8 cellular contexts compared by ENCODE assay signal in the genomic region with DNA sequence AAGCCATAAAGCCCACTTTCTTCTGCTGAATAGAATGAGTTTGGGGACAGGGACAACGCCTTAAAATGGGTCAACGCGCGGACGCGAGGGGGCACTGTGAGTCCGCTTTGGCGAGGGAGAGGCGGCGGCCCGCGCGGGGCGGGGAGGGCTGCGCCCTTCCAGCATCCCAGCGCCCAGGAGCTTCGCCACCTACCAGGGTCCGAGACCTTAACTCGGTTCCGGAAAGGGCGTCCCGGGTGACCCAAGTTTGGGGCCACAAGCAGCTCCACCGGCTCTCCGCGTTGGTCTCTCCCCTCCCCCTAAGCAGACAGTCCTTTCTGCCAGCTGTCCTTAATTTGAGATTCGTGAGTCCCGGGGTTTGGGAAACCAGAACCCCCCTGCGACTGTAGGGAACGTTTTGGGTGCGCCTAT. TPM values are rescaled to one million over a fixed set of nuclear protein-coding genes. Genes with fewer than 3 reads are reported as not detected.
A peak's percentile ranks its signal among the peaks of the same experiment; 100 is the strongest.
DNase-seq lines count a peak whose midpoint lies in the region; ATAC-seq and TF ChIP-seq lines count a peak whose summit lies in the region.

No MANE protein-coding gene starts in this region.

- TF ChIP-seq CTCF in GM10266 (IDR thresholded peaks at IDR 0.05; ENCODE audit: control insufficient read depth, insufficient read depth, low read depth, missing control alignments) (peak; percentile 82), uterus (IDR thresholded peaks at IDR 0.05) (peak; percentile 73 to 86 (median 80))

- H3K27me3 ChIP-seq in neuronal stem cell (ENCODE audit: control insufficient read depth in 3 of 3, insufficient read depth in 3 of 3, low read depth in 1 of 3, low read length in 3 of 3): peaks cover 17 to 90% (median 55%) of the 10 kb centered on the region in 3 experiments
- H3K27me3 ChIP-seq in uterus: no peaks in the 10 kb centered on the region

- H3K23ac ChIP-seq in neuronal stem cell (ENCODE audit: low read depth, low read length, poor library complexity): no peak overlapping the region

- H3K9ac ChIP-seq in neuronal stem cell (ENCODE audit: low read depth, low read length, poor library complexity): no peak overlapping the region

- H3K27ac ChIP-seq in neuronal stem cell (replicated peaks; ENCODE audit: low read length) (no peak overlapping the region), uterus (no peak overlapping the region)

- no peak overlapping the region for H2AK5ac ChIP-seq in neuronal stem cell (ENCODE audit: low read depth, low read length)

- H4K91ac ChIP-seq in neuronal stem cell (ENCODE audit: low read depth, low read length, poor library complexity): no peak overlapping the region

- no peak overlapping the region for H2BK15ac ChIP-seq in neuronal stem cell (ENCODE audit: low read length)

- H2BK120ac ChIP-seq in neuronal stem cell (ENCODE audit: low read depth, low read length): no peak overlapping the region

- ATAC-seq in HG02623 (IDR thresholded peaks at IDR 0.05; ENCODE audit: unreplicated experiment): peak; percentile 32

- intact Hi-C loops in uterus (cut with DNase I; ENCODE audit: low total_unique reads): loop anchor here (10.0 kb wide), 1 partner anchor 658 kb away; no protein-coding TSS in a partner anchor

- H3K36me3 ChIP-seq in neuronal stem cell (replicated peaks in 1 of 2; ENCODE audit: control insufficient read depth in 2 of 2, insufficient read depth in 2 of 2, low read length in 2 of 2) (no peaks in the 10 kb centered on the region), uterus (no peaks in the 10 kb centered on the region)

- no peak overlapping the region for H2BK12ac ChIP-seq in neuronal stem cell (ENCODE audit: low read length)

- no peaks in the 10 kb centered on the region for H3K9me3 ChIP-seq in neuronal stem cell (replicated peaks in 1 of 2; ENCODE audit: control insufficient read depth in 2 of 2, insufficient read depth in 1 of 2, low read depth in 1 of 2, low read length in 2 of 2)
- no peaks in the 10 kb centered on the region for H3K9me3 ChIP-seq in uterus

- H3K4me3 ChIP-seq in neuronal stem cell (ENCODE audit: low read length in 2 of 2) (peak overlapping the region; percentile 5 to 75), uterus (peak overlapping the region; percentile 54 to 76)

- no peak overlapping the region for H3K18ac ChIP-seq in neuronal stem cell (ENCODE audit: low read length)

- peaks cover 7 to 12% of the 10 kb centered on the region in 2 donors for H3K4me1 ChIP-seq in neuronal stem cell (ENCODE audit: control insufficient read depth in 2 of 2, insufficient read depth in 1 of 2, low read depth in 1 of 2, low read length in 2 of 2)
- H3K4me1 ChIP-seq in uterus: peaks cover 0 to 4% of the 10 kb centered on the region in 2 donors

- peak overlapping the region; percentile 87 for H3K4me2 ChIP-seq in neuronal stem cell (ENCODE audit: insufficient read depth, low read length, poor library complexity, severe bottlenecking)

- no peak overlapping the region for H3K4ac ChIP-seq in neuronal stem cell (ENCODE audit: low read length)

- peak overlapping the region; percentile 93 for H2AFZ ChIP-seq in neuronal stem cell (ENCODE audit: low read length)

- H3K79me1 ChIP-seq in neuronal stem cell (ENCODE audit: low read depth, low read length): no peaks in the 10 kb centered on the region

- H2BK5ac ChIP-seq in neuronal stem cell (ENCODE audit: low read length): no peak overlapping the region

- H4K8ac ChIP-seq in neuronal stem cell (ENCODE audit: low read depth, low read length): no peak overlapping the region

- H3K14ac ChIP-seq in neuronal stem cell (ENCODE audit: low read length): no peak overlapping the region

- TF ChIP-seq POLR2A in uterus (IDR thresholded peaks at IDR 0.05): no peak

- peak; percentile 79 for DNase-seq in GM10266 (ENCODE audit: extremely low spot score)
- peak; percentile 66 for DNase-seq in NCI-H2227 (lab: John Stamatoyannopoulos, UW; ENCODE audit: unreplicated experiment)
- DNase-seq in activated T-cell treated with anti-CD3 and anti-CD28 coated beads, Interleukin-2, amount 50 U/mL, for 48 hours: peak; percentile 77 to 78
- peak; percentile 48 for DNase-seq in foreskin melanocyte
- DNase-seq in neuronal stem cell (ENCODE audit: low spot score): peak; percentile 51
- peak; percentile 61 to 66 for DNase-seq in uterus
- DNase-seq in GF-D8 (lab: John Stamatoyannopoulos, UW): no peak

- no CpG with 5 or more reads among the region's 30 CpGs for WGBS in neuronal stem cell (ENCODE audit: extremely low coverage in 2 of 2, insufficient read length in 2 of 2, insufficient replicate concordance in 1 of 2), 2 donors

RNA-seq across cellular contexts. Expression of gene SAMD5, which starts 1.8 kb away (rescaled TPM):
- 0.10 TPM for polyA plus RNA-seq in neuronal stem cell (2013, experiment 1 of 2)
- 0.04 TPM for polyA plus RNA-seq in neuronal stem cell (2013, experiment 2 of 2)
- total RNA-seq in uterus: 10 to 100 TPM in 2 of 4 donors, 1 to 10 TPM in 2; 3.3 to 31.7 (median 9.6) TPM
